17 cellular contexts compared by ENCODE assay signal in genomic region chr5:38790891-38791290, GRCh38. TPM values are rescaled to one million over a fixed set of nuclear protein-coding genes. Genes with fewer than 3 reads are reported as not detected.
DNase-seq lines count a peak whose midpoint lies in the region; ATAC-seq and TF ChIP-seq lines count a peak whose summit lies in the region.
"Had no signal": no experiment of that assay in that cellular context is flagged by ENCODE, and none has a peak within 500 bp of the region (broad histone marks: within the 10 kb centered on the region; RNA-seq: fewer than 3 reads in every experiment).

No MANE protein-coding gene starts in this region.

- ATAC-seq in Panc1, result peak; percentile 79
- no peak for ATAC-seq in HG03095 (IDR thresholded peaks at IDR 0.05; ENCODE audit: unreplicated experiment)
- no peak for ATAC-seq in GM21619 (IDR thresholded peaks at IDR 0.05; ENCODE audit: unreplicated experiment)
- ATAC-seq: HCT116 had no signal

- CTCF ChIA-PET in Panc1 (lab: Charles Lee), result interaction anchor here (1.2 kb wide), 1 partner anchor 18 kb away, joined by 3 read pairs; no protein-coding TSS in a partner anchor
- CTCF ChIA-PET in mammary epithelial cell (lab: Charles Lee; ENCODE audit: low non-redundant PET), result interaction anchor here (0.8 kb wide), 1 partner anchor 13 kb away, joined by 7 read pairs; no protein-coding TSS in a partner anchor

- peak overlapping the region; percentile 85 for H3K27ac ChIP-seq in Panc1 (ENCODE audit: low read length)
- H3K27ac ChIP-seq in mammary epithelial cell (ENCODE audit: insufficient read depth, low read depth, low read length), result no peak overlapping the region
- H3K27ac ChIP-seq: BLaER1 had no signal

- H3K4me1 ChIP-seq in Panc1 (ENCODE audit: control insufficient read depth, insufficient read depth, low read length), result peaks cover 18% of the 10 kb centered on the region
- H3K4me1 ChIP-seq in mammary epithelial cell (ENCODE audit: insufficient read depth, low read length), result no peaks in the 10 kb centered on the region
- H3K4me1 ChIP-seq: BLaER1, Caco-2 had no signal

- TF ChIP-seq CTCF in Panc1 (IDR thresholded peaks at IDR 0.05) (no peak), astrocyte of the spinal cord (IDR thresholded peaks at IDR 0.05; ENCODE audit: low read depth, low read length) (no peak), fibroblast of villous mesenchyme (IDR thresholded peaks at IDR 0.05; ENCODE audit: insufficient read depth, low read depth, low read length) (no peak), mammary epithelial cell (conservative IDR thresholded peaks at IDR 0.05 in 1 of 2, IDR thresholded peaks at IDR 0.05 in 1 of 2; ENCODE audit: extremely low read depth in 1 of 2, insufficient read depth in 1 of 2, low read depth in 1 of 2, low read length in 2 of 2) (no peak)

- intact Hi-C loops in Panc1 (cut with micrococcal nuclease; ENCODE audit: unreplicated experiment) (no loop called here), mammary epithelial cell (cut with micrococcal nuclease) (no loop called here)

- 45% methylated on average over 2 of the region's 2 CpGs for WGBS in mammary epithelial cell (ENCODE audit: low coverage, missing lambda C conversion rate)

- no peak overlapping the region for H2AFZ ChIP-seq in mammary epithelial cell (ENCODE audit: low read depth, low read length)

- H3K4me3 ChIP-seq in Panc1 (ENCODE audit: low read depth in 2 of 2, low read length in 2 of 2) (no peak overlapping the region), astrocyte of the spinal cord (ENCODE audit: low read depth, low read length) (no peak overlapping the region), fibroblast of villous mesenchyme (ENCODE audit: low read depth, low read length) (no peak overlapping the region), mammary epithelial cell (replicated peaks in 1 of 3; ENCODE audit: insufficient read depth in 1 of 3, low read depth in 2 of 3, low read length in 3 of 3) (no peak overlapping the region)
- H3K4me3 ChIP-seq: BLaER1 had no signal

- H4K20me1 ChIP-seq in mammary epithelial cell (ENCODE audit: insufficient read depth, low read length), result no peaks in the 10 kb centered on the region
- H4K20me1 ChIP-seq: BLaER1 had no signal

- dilution Hi-C loops in mammary epithelial cell (cut with HindIII; ENCODE audit: low sequenced_read_pairs), result no loop called here

- no peaks in the 10 kb centered on the region for H3K79me2 ChIP-seq in mammary epithelial cell (ENCODE audit: insufficient read depth, low read length)

- no peak overlapping the region for H3K4me2 ChIP-seq in mammary epithelial cell (ENCODE audit: insufficient read depth, low read depth, low read length)
- H3K4me2 ChIP-seq: BLaER1 had no signal

- BruUV-seq in Panc1 (replicated peaks; lab: Mats Ljungman, UMichigan), result no TSS peak
- no TSS peak for BruUV-seq in mammary epithelial cell (replicated peaks; lab: Mats Ljungman, UMichigan)

- H3K9ac ChIP-seq in mammary epithelial cell (ENCODE audit: insufficient read depth, low read length), result no peak overlapping the region
- H3K9ac ChIP-seq: BLaER1 had no signal

- POLR2A ChIA-PET in Panc1 (lab: Charles Lee), result no interaction called here

- peak; percentile 74 for DNase-seq in H4 (ENCODE audit: low spot score)
- DNase-seq in Panc1 (ENCODE audit: low read depth, low spot score), result no peak
- DNase-seq in astrocyte of the spinal cord (ENCODE audit: low read depth, low spot score), result peak; percentile 40
- DNase-seq in fibroblast of villous mesenchyme (ENCODE audit: low read depth), result peak; percentile 36
- no peak for DNase-seq in germinal center (ENCODE audit: low spot score)
- no peak for DNase-seq in mammary epithelial cell
- DNase-seq: 8988T; AML-193; Caco-2; CD8-positive, alpha-beta memory T cell; DND-41; GF-D8 had no signal

- H3K27me3 ChIP-seq in Panc1 (ENCODE audit: control insufficient read depth, insufficient read depth, low read length), result no peaks in the 10 kb centered on the region
- H3K27me3 ChIP-seq in mammary epithelial cell (ENCODE audit: insufficient read depth, low read length), result no peaks in the 10 kb centered on the region
- H3K27me3 ChIP-seq: BLaER1 had no signal

- H3K9me3 ChIP-seq in Panc1 (ENCODE audit: control insufficient read depth, insufficient read depth, low read depth, low read length) (no peaks in the 10 kb centered on the region), mammary epithelial cell (replicated peaks; ENCODE audit: insufficient read depth, low read length) (no peaks in the 10 kb centered on the region)

- in situ Hi-C loops in Panc1 (cut with HindIII; ENCODE audit: low pct_unique_long_range_greater_than_20kb, low sequenced_read_pairs), result no loop called here
- in situ Hi-C loops in astrocyte of the spinal cord (cut with HindIII; ENCODE audit: low sequenced_read_pairs), result no loop called here
- in situ Hi-C loops in mammary epithelial cell (cut with MboI; ENCODE audit: low sequenced_read_pairs in 2 of 2), result no loop called here

- H3K36me3 ChIP-seq in Panc1 (ENCODE audit: control insufficient read depth, insufficient read depth, low read length) (no peaks in the 10 kb centered on the region), mammary epithelial cell (ENCODE audit: insufficient read depth, low read length) (no peaks in the 10 kb centered on the region)
- H3K36me3 ChIP-seq: BLaER1 had no signal

RNA-seq across cellular contexts. Expression of gene OSMR, which starts 54.9 kb away (rescaled TPM):
- 61.1 and 92.0 TPM in 2 replicates for total RNA-seq in H4 (2014; rRNA removed; shearing (Covaris generic))
- 82.4 TPM for total RNA-seq in Panc1 (2021; ENCODE audit: unreplicated experiment)
- 45.1 TPM for polyA plus RNA-seq in Panc1 (2012; ENCODE audit: insufficient read length)
- 89.2 and 114 TPM in 2 replicates for total RNA-seq in fibroblast of villous mesenchyme
- 100 to 1,000 TPM in 1 of 2 donors, 10 to 100 TPM in 1; 97.7 to 111 TPM for total RNA-seq in mammary epithelial cell
- 48.9 TPM for polyA plus RNA-seq in mammary epithelial cell
- polyA minus RNA-seq in mammary epithelial cell, result 96.5 TPM
- total RNA-seq: CD8-positive, alpha-beta memory T cell; HT-29 had no signal
- polyA plus RNA-seq: CD8-positive, alpha-beta memory T cell had no signal

Comparison
In these comparisons a context has a peak if more than half of its experiments do, and no peak if none do; other contexts are left out.
1. DNase-seq: peak in H4 (single experiment), astrocyte of the spinal cord (single experiment) and fibroblast of villous mesenchyme (single experiment); none in Panc1 (single experiment), germinal center (single experiment) and mammary epithelial cell (single experiment).